Comparison of ENCODE assay signal across 9 cellular contexts in the genomic region with DNA sequence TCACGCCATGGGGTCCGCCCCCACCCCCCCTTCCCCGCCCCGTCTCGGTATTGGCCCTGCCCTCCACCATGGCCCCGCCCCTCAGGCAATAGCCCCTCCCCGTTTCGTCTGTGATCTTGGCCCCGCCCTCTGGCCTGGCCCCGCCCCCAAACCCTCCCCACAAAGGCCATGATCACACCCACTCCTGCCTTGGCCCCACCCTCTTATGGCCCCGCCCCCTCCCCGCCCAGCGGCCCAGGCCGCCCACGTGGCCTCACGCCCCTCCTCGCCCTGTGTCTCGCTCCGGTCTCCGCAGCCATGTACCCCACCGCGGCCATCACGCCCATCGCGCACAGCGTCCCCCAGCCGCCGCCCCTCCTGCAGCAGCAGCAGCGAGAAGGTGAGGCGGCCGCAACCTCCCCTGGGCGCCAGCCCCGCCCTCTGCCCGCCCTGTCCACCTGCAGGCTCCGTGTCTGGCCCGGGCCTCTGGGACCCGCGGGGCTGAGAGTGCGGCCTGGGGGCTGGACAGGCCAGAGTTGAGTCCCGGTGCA.
DNase-seq lines count a peak whose midpoint lies in the region; TF ChIP-seq lines count a peak whose summit lies in the region.
"Had no signal": no experiment of that assay in that cellular context is flagged by ENCODE, and none has a peak within 500 bp of the region (broad histone marks: within the 10 kb centered on the region; RNA-seq: fewer than 3 reads in every experiment).

No MANE protein-coding gene starts in this region.

- TF ChIP-seq EP300 in sigmoid colon (IDR thresholded peaks at IDR 0.05), result no peak

- H3K9me3 ChIP-seq in iPS-15b (ENCODE audit: control insufficient read depth, insufficient read depth, low read length), result no peaks in the 10 kb centered on the region
- no peaks in the 10 kb centered on the region for H3K9me3 ChIP-seq in sigmoid colon

- H3K4me3 Mint-ChIP-seq in activated T-cell treated with anti-CD3 and anti-CD28 coated beads, Interleukin-2, amount 50 U/mL, for 24 hours, result no peak overlapping the region

- no peak overlapping the region for H3K27ac ChIP-seq in sigmoid colon

- H3K27me3 ChIP-seq in iPS-15b (ENCODE audit: control insufficient read depth, insufficient read depth, low read length) (no peaks in the 10 kb centered on the region), sigmoid colon (peaks cover 35 to 79% (median 53%) of the 10 kb centered on the region in 3 donors)

- H3K9me3 Mint-ChIP-seq in activated T-cell treated with anti-CD3 and anti-CD28 coated beads, Interleukin-2, amount 50 U/mL, for 24 hours, result no peaks in the 10 kb centered on the region

- peaks cover 5% of the 10 kb centered on the region for H3K4me1 ChIP-seq in iPS-15b (ENCODE audit: control insufficient read depth, insufficient read depth, low read length)
- H3K4me1 ChIP-seq in sigmoid colon, result peaks cover 0 to 17% (median 16%) of the 10 kb centered on the region in 4 donors

- H3K36me3 Mint-ChIP-seq in activated T-cell treated with anti-CD3 and anti-CD28 coated beads, Interleukin-2, amount 50 U/mL, for 24 hours (ENCODE audit: low read depth), result no peaks in the 10 kb centered on the region

- 3 to 7% methylated on average over 40 of the region's 40 CpGs for WGBS in sigmoid colon, 2 donors

- H3K9ac ChIP-seq in iPS-15b (ENCODE audit: low read depth, low read length), result no peak overlapping the region

- DNase-seq in NCI-H345 (lab: John Stamatoyannopoulos, UW) (peak; percentile 75), NCI-H345 treated with DMSO at 0.1 percent for 48 hours (lab: John Stamatoyannopoulos, UW; ENCODE audit: unreplicated experiment) (no peak), sigmoid colon (no peak), posterior vena cava (ENCODE audit: low spot score) (no peak), ureter (ENCODE audit: low spot score) (no peak)
- peak; percentile 67 for DNase-seq in activated T-cell treated with anti-CD3 and anti-CD28 coated beads, Interleukin-2, amount 50 U/mL, for 24 hours
- peak; percentile 6 to 43 for DNase-seq in stimulated activated CD8-positive, alpha-beta memory T cell treated with anti-CD3 and anti-CD28 coated beads, Interleukin-7, amount 100 ng/mL, for 48 hours (ENCODE audit: extremely low read depth in 1 of 2, low read depth in 1 of 2)
- DNase-seq: amniotic stem cell had no signal

- TF ChIP-seq CTCF in sigmoid colon (IDR thresholded peaks at IDR 0.05), result no peak

- no peak overlapping the region for H3K27ac Mint-ChIP-seq in activated T-cell treated with anti-CD3 and anti-CD28 coated beads, Interleukin-2, amount 50 U/mL, for 24 hours

- H3K4me3 ChIP-seq in iPS-15b (ENCODE audit: low read depth, low read length), result peak overlapping the region; percentile 62
- H3K4me3 ChIP-seq in sigmoid colon, result no peak overlapping the region

- TF ChIP-seq POLR2A in sigmoid colon (IDR thresholded peaks at IDR 0.05), result no peak

- no peaks in the 10 kb centered on the region for H3K36me3 ChIP-seq in iPS-15b (ENCODE audit: control insufficient read depth, insufficient read depth, low read length)
- H3K36me3 ChIP-seq in sigmoid colon, result no peaks in the 10 kb centered on the region

- H3K27me3 Mint-ChIP-seq in activated T-cell treated with anti-CD3 and anti-CD28 coated beads, Interleukin-2, amount 50 U/mL, for 24 hours, result peaks cover 26% of the 10 kb centered on the region

- intact Hi-C loops in sigmoid colon (cut with DNase I), result no loop called here
- intact Hi-C loops in posterior vena cava (cut with DNase I), result no loop called here

- peaks cover 11% of the 10 kb centered on the region for H3K4me1 Mint-ChIP-seq in activated T-cell treated with anti-CD3 and anti-CD28 coated beads, Interleukin-2, amount 50 U/mL, for 24 hours (ENCODE audit: low read depth)

Comparison
In these comparisons a context has a peak if more than half of its experiments do, and no peak if none do; other contexts are left out.
1. DNase-seq: peak in NCI-H345 (single experiment), activated T-cell treated with anti-CD3 and anti-CD28 coated beads, Interleukin-2, amount 50 U/mL, for 24 hours (single experiment) and stimulated activated CD8-positive, alpha-beta memory T cell treated with anti-CD3 and anti-CD28 coated beads, Interleukin-7, amount 100 ng/mL, for 48 hours (2 of 2); none in NCI-H345 treated with DMSO at 0.1 percent for 48 hours (single experiment), sigmoid colon (single experiment), posterior vena cava (single experiment) and ureter (single experiment).